In the genomic region with DNA sequence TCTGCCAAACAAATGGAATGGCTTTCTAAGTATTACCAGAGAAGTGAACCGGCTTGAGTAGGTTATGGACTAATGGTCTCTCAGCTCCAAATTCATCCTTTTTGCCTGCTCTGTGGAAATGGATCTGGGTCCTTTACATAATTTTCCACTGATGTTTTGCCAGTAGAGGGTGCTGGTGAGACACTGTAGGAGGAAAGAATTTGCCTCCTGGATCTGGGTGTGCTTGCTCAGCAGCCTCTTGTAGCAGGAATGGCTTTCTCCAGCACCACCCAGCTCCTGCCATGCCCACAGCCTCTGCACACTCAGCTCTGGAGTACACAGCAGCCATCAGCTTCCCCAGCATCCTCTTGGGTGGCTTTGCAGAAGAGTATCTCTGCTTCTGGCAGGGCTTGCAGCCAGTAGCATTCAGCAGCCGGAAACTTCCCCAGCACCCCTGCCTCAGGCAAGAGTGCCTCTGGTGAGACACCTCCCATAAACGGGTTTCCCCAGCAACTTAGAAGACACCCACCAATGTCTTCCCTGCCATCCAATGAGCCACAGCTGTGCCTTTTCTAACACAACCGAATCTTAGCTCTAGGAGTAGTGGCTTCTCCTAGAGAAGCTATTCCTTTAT, we compare ENCODE assay signal across 8 cellular contexts.
DNase-seq lines count a peak whose midpoint lies in the region; ATAC-seq and TF ChIP-seq lines count a peak whose summit lies in the region.

No MANE protein-coding gene starts in this region.

- peak; percentile 10 for DNase-seq in NK-92 treated with Interleukin-12 subunit alpha and Interleukin-12 subunit beta, amount 100 ng/mL, for 24 hours (lab: John Stamatoyannopoulos, UW)
- DNase-seq in NK-92 (lab: John Stamatoyannopoulos, UW; ENCODE audit: unreplicated experiment) (no peak), islet precursor cell (peak; percentile 82)
- DNase-seq in CD4-positive, alpha-beta T cell: no peak

- CTCF ChIA-PET in CD4-positive, alpha-beta T cell (lab: Charles Lee): no interaction called here

- H3K9me2 ChIP-seq in SU-DHL-6 (replicated peaks; ENCODE audit: insufficient read depth, low read length): no peaks in the 10 kb centered on the region

- H3K4me3 ChIP-seq in KMS-11 (IDR thresholded peaks at IDR 0.05; ENCODE audit: insufficient read depth, low read depth, low read length) (no peak overlapping the region), SU-DHL-6 (ENCODE audit: insufficient read depth, low read length, poor library complexity, severe bottlenecking) (no peak overlapping the region)

- no peak overlapping the region for H3K4me2 ChIP-seq in KMS-11
- H3K4me2 ChIP-seq in SU-DHL-6 (ENCODE audit: low read depth, low read length, poor library complexity, severe bottlenecking): no peak overlapping the region

- H4K20me1 ChIP-seq in KMS-11 (ENCODE audit: insufficient read depth) (no peaks in the 10 kb centered on the region), SU-DHL-6 (ENCODE audit: low read depth, low read length) (no peaks in the 10 kb centered on the region)

- POLR2A ChIA-PET in CD4-positive, alpha-beta T cell (lab: Charles Lee): no interaction called here

- no peak overlapping the region for H3K27ac ChIP-seq in KMS-11
- no peak overlapping the region for H3K27ac ChIP-seq in SU-DHL-6 (ENCODE audit: low read depth, low read length)
- H3K27ac ChIP-seq in CD4-positive, alpha-beta T cell (ENCODE audit: low read depth, low read length): no peak overlapping the region

- no peak overlapping the region for H3K27ac Mint-ChIP-seq in CD4-positive, alpha-beta T cell

- no peaks in the 10 kb centered on the region for H3K9me3 ChIP-seq in SU-DHL-6 (ENCODE audit: insufficient read depth, low read length)
- H3K9me3 ChIP-seq in CD4-positive, alpha-beta T cell (ENCODE audit: control insufficient read depth, low read length): peaks cover 8% of the 10 kb centered on the region

- no peaks in the 10 kb centered on the region for H3F3A ChIP-seq in SU-DHL-6 (ENCODE audit: insufficient read depth)

- TF ChIP-seq CTCF in KMS-11 (conservative IDR thresholded peaks at IDR 0.05; ENCODE audit: low read depth, low read length) (peak; percentile 66), SU-DHL-6 (IDR thresholded peaks at IDR 0.05; ENCODE audit: insufficient read depth, low read length, poor library complexity, severe bottlenecking) (peak; percentile 64)
- no peak for TF ChIP-seq CTCF in CD4-positive, alpha-beta T cell (IDR thresholded peaks at IDR 0.05)

- H2AFZ ChIP-seq in KMS-11 (ENCODE audit: low read depth): no peak overlapping the region
- no peak overlapping the region for H2AFZ ChIP-seq in SU-DHL-6 (ENCODE audit: low read depth, low read length, severe bottlenecking)

- H3K4me3 Mint-ChIP-seq in CD4-positive, alpha-beta T cell: no peak overlapping the region

- no peaks in the 10 kb centered on the region for H3K4me1 ChIP-seq in KMS-11 (ENCODE audit: low read depth, poor library complexity, severe bottlenecking)

- H3K36me3 ChIP-seq in KMS-11 (ENCODE audit: insufficient read depth): no peaks in the 10 kb centered on the region
- H3K36me3 ChIP-seq in SU-DHL-6 (ENCODE audit: low read length): no peaks in the 10 kb centered on the region

- H3K9me3 Mint-ChIP-seq in CD4-positive, alpha-beta T cell: peaks cover 2% of the 10 kb centered on the region

- no peaks in the 10 kb centered on the region for H3K4me1 Mint-ChIP-seq in CD4-positive, alpha-beta T cell (ENCODE audit: low read depth)

- H3K36me3 Mint-ChIP-seq in CD4-positive, alpha-beta T cell (ENCODE audit: low read depth): no peaks in the 10 kb centered on the region

- H3K27me3 ChIP-seq in KMS-11 (ENCODE audit: insufficient read depth, low read depth) (no peaks in the 10 kb centered on the region), SU-DHL-6 (ENCODE audit: low read length) (no peaks in the 10 kb centered on the region)
- no peaks in the 10 kb centered on the region for H3K27me3 ChIP-seq in CD4-positive, alpha-beta T cell (ENCODE audit: control insufficient read depth, insufficient read depth, low read length)

- H3K9ac ChIP-seq in KMS-11 (no peak overlapping the region), SU-DHL-6 (ENCODE audit: low read length) (no peak overlapping the region)

- ATAC-seq in GM18861 (IDR thresholded peaks at IDR 0.05; ENCODE audit: unreplicated experiment): no peak
- no peak for ATAC-seq in CD4-positive, alpha-beta T cell (ENCODE audit: poor library complexity)
- no peak for ATAC-seq in GM18868 (IDR thresholded peaks at IDR 0.05; ENCODE audit: unreplicated experiment)

- H3K79me2 ChIP-seq in KMS-11 (ENCODE audit: insufficient read depth, low read depth) (no peaks in the 10 kb centered on the region), SU-DHL-6 (ENCODE audit: insufficient read depth, low read length) (no peaks in the 10 kb centered on the region)

- intact Hi-C loops in CD4-positive, alpha-beta T cell (cut with DNase I, micrococcal nuclease): no loop called here

- H3K27me3 Mint-ChIP-seq in CD4-positive, alpha-beta T cell: peaks cover 6% of the 10 kb centered on the region

Comparison
In these comparisons a context has a peak if more than half of its experiments do, and no peak if none do; other contexts are left out.
1. DNase-seq: peak in NK-92 treated with Interleukin-12 subunit alpha and Interleukin-12 subunit beta, amount 100 ng/mL, for 24 hours (single experiment) and islet precursor cell (single experiment); none in NK-92 (single experiment) and CD4-positive, alpha-beta T cell (0 of 10).